Comparison of ENCODE assay signal across 8 cellular contexts in the genomic region with DNA sequence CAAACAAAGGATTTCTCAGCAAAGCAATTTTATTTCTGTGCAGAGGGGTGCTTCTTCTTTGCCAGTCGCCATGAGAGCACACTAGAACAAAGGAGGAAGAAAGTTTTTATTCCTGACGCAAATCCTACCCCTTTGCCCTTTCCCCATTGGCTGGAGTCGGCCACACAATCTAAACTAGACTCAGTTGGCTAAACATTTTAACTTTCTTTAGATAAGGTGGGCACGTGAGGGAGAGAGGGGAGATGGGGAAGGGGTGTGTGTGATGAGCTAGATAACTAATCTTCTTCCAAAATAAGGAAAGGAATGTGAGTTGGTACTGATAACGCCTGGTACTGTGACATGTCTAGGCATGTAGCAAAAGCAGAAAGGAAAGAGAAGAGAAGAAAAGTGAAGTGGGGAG. TPM values are rescaled to one million over a fixed set of nuclear protein-coding genes. Genes with fewer than 3 reads are reported as not detected.
A peak's percentile ranks its signal among the peaks of the same experiment; 100 is the strongest.
DNase-seq lines count a peak whose midpoint lies in the region; ATAC-seq and TF ChIP-seq lines count a peak whose summit lies in the region.

No MANE protein-coding gene starts in this region.

- peak overlapping the region; percentile 90 for H3K4me3 Mint-ChIP-seq in activated naive CD4-positive, alpha-beta T cell treated with anti-CD3 and anti-CD28 coated beads, Interleukin-2, amount 10 ng/mL, durations not matched to agents 7 days and 5 days

- peaks cover 55% of the 10 kb centered on the region for H3K4me1 Mint-ChIP-seq in activated naive CD4-positive, alpha-beta T cell treated with anti-CD3 and anti-CD28 coated beads, Interleukin-2, amount 10 ng/mL, durations not matched to agents 7 days and 5 days

- CTCF ChIA-PET in activated naive CD4-positive, alpha-beta T cell treated with anti-CD3 and anti-CD28 coated beads, Interleukin-2, amount 10 ng/mL, durations not matched to agents 7 days and 5 days (lab: Charles Lee), result interaction anchor here (1.2 to 2.0 kb wide), 2 partner anchors 64 to 93 kb away, joined by 4 to 6 read pairs; no protein-coding TSS in a partner anchor

- 2 to 3% methylated on average over 5 of the region's 5 CpGs for WGBS in lung, 2 donors
- WGBS in urinary bladder, result 14% methylated on average over 5 of the region's 5 CpGs

- H3K27me3 Mint-ChIP-seq in activated naive CD4-positive, alpha-beta T cell treated with anti-CD3 and anti-CD28 coated beads, Interleukin-2, amount 10 ng/mL, durations not matched to agents 7 days and 5 days, result no peaks in the 10 kb centered on the region

- peak overlapping the region; percentile 79 for H3K27ac ChIP-seq in brain microvascular endothelial cell
- peak overlapping the region; percentile 87 to 89 for H3K27ac ChIP-seq in lung (ENCODE audit: low read depth in 1 of 2, low read length in 1 of 2)
- peak overlapping the region; percentile 87 for H3K27ac ChIP-seq in urinary bladder (ENCODE audit: low read depth)

- H3K36me3 ChIP-seq in brain microvascular endothelial cell (replicated peaks) (no peaks in the 10 kb centered on the region), lung (ENCODE audit: control insufficient read depth in 2 of 2, insufficient read depth in 2 of 2, low read length in 2 of 2) (no peaks in the 10 kb centered on the region), urinary bladder (ENCODE audit: insufficient read depth) (no peaks in the 10 kb centered on the region)

- no peak for DNase-seq in activated naive CD4-positive, alpha-beta T cell treated with anti-CD3 and anti-CD28 coated beads, Interleukin-2, amount 10 ng/mL, durations not matched to agents 7 days and 5 days
- no peak for DNase-seq in activated naive CD4-positive, alpha-beta T cell treated with anti-CD3 and anti-CD28 coated beads, Interleukin-2, amount 50 U/mL, for 16 hours
- DNase-seq in brain microvascular endothelial cell, result peak; percentile 29
- DNase-seq in lung (ENCODE audit: low spot score), result no peak
- DNase-seq in NCI-H1694 (lab: John Stamatoyannopoulos, UW), result no peak

- no peak for ATAC-seq in lung (ENCODE audit: insufficient read depth, low FRiP score)
- no peak for ATAC-seq in GM18909 (IDR thresholded peaks at IDR 0.05; ENCODE audit: poor library complexity, unreplicated experiment)
- ATAC-seq in HG03521 (IDR thresholded peaks at IDR 0.05; ENCODE audit: unreplicated experiment), result no peak

- H3K27me3 ChIP-seq in brain microvascular endothelial cell (replicated peaks), result no peaks in the 10 kb centered on the region
- H3K27me3 ChIP-seq in lung (ENCODE audit: control insufficient read depth, insufficient read depth), result no peaks in the 10 kb centered on the region

- peaks cover 1 to 4% of the 10 kb centered on the region in 2 donors for H3K4me1 ChIP-seq in lung (ENCODE audit: control insufficient read depth in 2 of 2, insufficient read depth in 2 of 2, low read length in 2 of 2)
- H3K4me1 ChIP-seq in urinary bladder (ENCODE audit: insufficient read depth), result no peaks in the 10 kb centered on the region

- H3K4me3 ChIP-seq in brain microvascular endothelial cell (ENCODE audit: low read depth, low read length), result peak overlapping the region; percentile 26
- peak overlapping the region; percentile 21 for H3K4me3 ChIP-seq in lung
- peak overlapping the region; percentile 54 for H3K4me3 ChIP-seq in urinary bladder (ENCODE audit: low read depth, low read length)

- H3K36me3 Mint-ChIP-seq in activated naive CD4-positive, alpha-beta T cell treated with anti-CD3 and anti-CD28 coated beads, Interleukin-2, amount 10 ng/mL, durations not matched to agents 7 days and 5 days, result peaks cover 38% of the 10 kb centered on the region

- no peak for TF ChIP-seq CTCF in brain microvascular endothelial cell (IDR thresholded peaks at IDR 0.05; ENCODE audit: low read depth, low read length, missing control alignments)
- no peak for TF ChIP-seq CTCF in lung (IDR thresholded peaks at IDR 0.05; ENCODE audit: control extremely low read depth, extremely low read depth)

- in situ Hi-C loops in brain microvascular endothelial cell (cut with HindIII; ENCODE audit: low pct_ligation_motif_present, low sequenced_read_pairs), result loop anchor here (25.0 kb wide), 1 partner anchor 103 kb away; a partner anchor contains a TSS

- H3K9me3 ChIP-seq in lung (ENCODE audit: control insufficient read depth in 2 of 2, insufficient read depth in 1 of 2, low read length in 1 of 2), result no peaks in the 10 kb centered on the region

- H3K27ac Mint-ChIP-seq in activated naive CD4-positive, alpha-beta T cell treated with anti-CD3 and anti-CD28 coated beads, Interleukin-2, amount 10 ng/mL, durations not matched to agents 7 days and 5 days, result peak overlapping the region; percentile 94

- no peaks in the 10 kb centered on the region for H3K9me3 Mint-ChIP-seq in activated naive CD4-positive, alpha-beta T cell treated with anti-CD3 and anti-CD28 coated beads, Interleukin-2, amount 10 ng/mL, durations not matched to agents 7 days and 5 days

RNA-seq across cellular contexts. Expression of a gene that starts 0.6 kb away (rescaled TPM):
- total RNA-seq in lung (100 to 1,000 TPM; 107 to 128 TPM), urinary bladder (49.1 TPM)
- polyA plus RNA-seq in lung (100 to 1,000 TPM in 1 of 2 donors, 10 to 100 TPM in 1; 59.0 to 173 TPM), urinary bladder (33.3 TPM)

RNA-seq across cellular contexts. Expression of a gene that starts 5.3 kb away (rescaled TPM):
- total RNA-seq in lung (10 to 100 TPM; 34.1 to 46.0 TPM), urinary bladder (39.6 TPM)
- polyA plus RNA-seq in lung (10 to 100 TPM; 12.3 to 15.3 TPM), urinary bladder (11.1 TPM)

RNA-seq across cellular contexts. Expression of a gene that starts 46.0 kb away (rescaled TPM):
- total RNA-seq in lung (not detected), urinary bladder (0.11 TPM)
- polyA plus RNA-seq in lung (under 1 TPM; 0.03 to 0.08 TPM), urinary bladder (not detected)
